ENCODE assay signal across 1 cellular context in genomic region chr11:46346886-46347636, GRCh38.
A peak's percentile ranks its signal among the peaks of the same experiment; 100 is the strongest.
TF ChIP-seq lines count a peak whose summit lies in the region.

Gene DGKZ, plus strand, starts transcription at chr11:46347463. Its CDS starts 197 bp downstream, at chr11:46347660.

TF ChIP-seq in HEK293, 187 proteins besides CTCF, POLR2A, EP300 and RAD21 (continued from another document):
- TF ChIP-seq KLF17 (tag by site-specific recombination; IDR thresholded peaks at IDR 0.05): 0 out of 2 replicates have a peak, but pooled peaks have one; percentile 35
- no peak for TF ChIP-seq GFI1B (tag by site-specific recombination; IDR thresholded peaks at IDR 0.05)
- no peak for TF ChIP-seq ZNF544 (tag by site-specific recombination; IDR thresholded peaks at IDR 0.05)
- no peak for TF ChIP-seq PRDM4 (tag by site-specific recombination; IDR thresholded peaks at IDR 0.05)
- no peak for TF ChIP-seq ZNF132 (tag by site-specific recombination; IDR thresholded peaks at IDR 0.05; ENCODE audit: borderline replicate concordance)
- TF ChIP-seq ZNF146 (tag by site-specific recombination; IDR thresholded peaks at IDR 0.05): no peak
- TF ChIP-seq IKZF3 (tag by site-specific recombination; IDR thresholded peaks at IDR 0.05): no peak
- no peak for TF ChIP-seq OSR2 (tag by site-specific recombination; IDR thresholded peaks at IDR 0.05)
- no peak for TF ChIP-seq ZNF518A (tag by site-specific recombination; conservative IDR thresholded peaks at IDR 0.05; ENCODE audit: low read depth)
- no peak for TF ChIP-seq ZNF521 (tag by site-specific recombination; IDR thresholded peaks at IDR 0.05)
- TF ChIP-seq ZNF221 (tag by site-specific recombination; IDR thresholded peaks at IDR 0.05; ENCODE audit: borderline replicate concordance): no peak
- no peak for TF ChIP-seq ZNF133 (tag by site-specific recombination; IDR thresholded peaks at IDR 0.05)
- TF ChIP-seq TSHZ1 (tag by site-specific recombination; IDR thresholded peaks at IDR 0.05; ENCODE audit: borderline replicate concordance): no peak
- TF ChIP-seq ZNF148 (tag by site-specific recombination; IDR thresholded peaks at IDR 0.05; ENCODE audit: borderline replicate concordance): no peak
- no peak for TF ChIP-seq ZNF223 (tag by site-specific recombination; IDR thresholded peaks at IDR 0.05)
- TF ChIP-seq REPIN1 (tag by site-specific recombination; IDR thresholded peaks at IDR 0.05; ENCODE audit: low read depth): no peak
- no peak for TF ChIP-seq ZNF510 (tag by site-specific recombination; IDR thresholded peaks at IDR 0.05; ENCODE audit: insufficient replicate concordance)
- peak; percentile 30; the same call in 1 of the 2 replicates for TF ChIP-seq ZFHX2 (tag by site-specific recombination; conservative IDR thresholded peaks at IDR 0.05)
- TF ChIP-seq ZFP41 (tag by site-specific recombination; IDR thresholded peaks at IDR 0.05; ENCODE audit: borderline replicate concordance): no peak
